Comparison of ENCODE assay signal across 9 cellular contexts in the genomic region with DNA sequence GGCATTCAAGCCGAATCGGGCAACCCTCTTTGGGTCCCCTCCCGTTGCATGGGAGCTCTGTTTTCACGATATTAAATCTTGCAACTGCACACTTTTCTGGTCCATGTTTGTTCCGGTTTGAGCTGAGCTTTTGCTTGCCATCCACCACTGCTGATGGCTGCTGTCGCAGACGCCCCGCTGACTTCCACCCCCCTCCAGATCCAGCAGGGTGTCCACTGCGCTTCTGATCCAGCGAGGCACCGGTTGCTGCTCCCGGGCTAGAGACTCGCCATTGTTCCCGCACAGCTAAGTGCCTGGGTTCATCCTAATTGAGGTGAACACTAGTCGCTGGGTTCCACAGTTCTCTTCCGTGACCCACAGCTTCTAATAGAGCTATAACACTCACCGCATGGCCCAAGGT. TPM values are rescaled to one million over a fixed set of nuclear protein-coding genes. Genes with fewer than 3 reads are reported as not detected.
DNase-seq lines count a peak whose midpoint lies in the region; ATAC-seq and TF ChIP-seq lines count a peak whose summit lies in the region.
"Had no signal": no experiment of that assay in that cellular context is flagged by ENCODE, and none has a peak within 500 bp of the region (broad histone marks: within the 10 kb centered on the region; RNA-seq: fewer than 3 reads in every experiment).

No MANE protein-coding gene starts in this region.

- H3K4me3 Mint-ChIP-seq in naive thymus-derived CD4-positive, alpha-beta T cell: peak overlapping the region; percentile 66 to 98 (median 95)

- H4K20me1 ChIP-seq in mammary epithelial cell (ENCODE audit: insufficient read depth, low read length): no peaks in the 10 kb centered on the region

- H3K27ac ChIP-seq in AG04450 (ENCODE audit: low read depth, low read length) (no peak overlapping the region), HL-60 (replicated peaks) (peak overlapping the region; percentile 73; the same call in 1 of the 2 replicates), mammary epithelial cell (ENCODE audit: insufficient read depth, low read depth, low read length) (no peak overlapping the region)
- peak overlapping the region; percentile 84 for H3K27ac ChIP-seq in naive thymus-derived CD4-positive, alpha-beta T cell (ENCODE audit: low read depth, low read length)

- no peaks in the 10 kb centered on the region for H3K36me3 ChIP-seq in mammary epithelial cell (ENCODE audit: insufficient read depth, low read length)
- H3K36me3 ChIP-seq in naive thymus-derived CD4-positive, alpha-beta T cell (ENCODE audit: control insufficient read depth in 2 of 3, insufficient read depth in 3 of 3, low read length in 3 of 3): peaks cover 0 to 6% (median 0%) of the 10 kb centered on the region in 3 experiments

- peak overlapping the region; percentile 78 for H3K4me3 ChIP-seq in AG04450 (ENCODE audit: low read depth, low read length)
- peak overlapping the region; percentile 68 for H3K4me3 ChIP-seq in HL-60 (replicated peaks; ENCODE audit: insufficient read depth, low read length)
- H3K4me3 ChIP-seq in mammary epithelial cell (replicated peaks in 1 of 3; ENCODE audit: insufficient read depth in 1 of 3, low read depth in 2 of 3, low read length in 3 of 3): peak overlapping the region in 2 of 3 experiments; percentile 72 to 74
- peak overlapping the region; percentile 95 for H3K4me3 ChIP-seq in naive thymus-derived CD4-positive, alpha-beta T cell (ENCODE audit: low read length)

- peak overlapping the region in 5 of 9 donors; percentile 32 to 90 (median 68) for H3K27ac Mint-ChIP-seq in naive thymus-derived CD4-positive, alpha-beta T cell

- H3K4me1 ChIP-seq in mammary epithelial cell (ENCODE audit: insufficient read depth, low read length): peaks cover 14% of the 10 kb centered on the region
- peaks cover 13 to 17% of the 10 kb centered on the region in 2 donors for H3K4me1 ChIP-seq in naive thymus-derived CD4-positive, alpha-beta T cell (ENCODE audit: control insufficient read depth in 2 of 2, insufficient read depth in 2 of 2, low read length in 2 of 2)

- TF ChIP-seq CTCF in AG04450 (IDR thresholded peaks at IDR 0.05; ENCODE audit: low read depth, low read length) (no peak), HL-60 (IDR thresholded peaks at IDR 0.05; ENCODE audit: insufficient read depth, low read length) (no peak), mammary epithelial cell (conservative IDR thresholded peaks at IDR 0.05 in 1 of 2, IDR thresholded peaks at IDR 0.05 in 1 of 2; ENCODE audit: extremely low read depth in 1 of 2, insufficient read depth in 1 of 2, low read depth in 1 of 2, low read length in 2 of 2) (no peak)

- no peak overlapping the region for H2AFZ ChIP-seq in mammary epithelial cell (ENCODE audit: low read depth, low read length)

- dilution Hi-C loops in mammary epithelial cell (cut with HindIII; ENCODE audit: low sequenced_read_pairs): no loop called here

- H3K27me3 Mint-ChIP-seq in naive thymus-derived CD4-positive, alpha-beta T cell: no peaks in the 10 kb centered on the region

- CTCF ChIA-PET in AG04450 (lab: Charles Lee) (interaction anchor here (0.8 to 1.9 kb wide), 2 partner anchors 7 to 41 kb away, joined by 4 to 8 read pairs; no protein-coding TSS in a partner anchor), mammary epithelial cell (lab: Charles Lee; ENCODE audit: low non-redundant PET) (no interaction called here)
- CTCF ChIA-PET in naive thymus-derived CD4-positive, alpha-beta T cell (lab: Charles Lee): interaction anchor here (1.9 kb wide), 1 partner anchor 251 kb away, joined by 3 read pairs; no protein-coding TSS in a partner anchor

- WGBS in mammary epithelial cell (ENCODE audit: low coverage, missing lambda C conversion rate): 44% methylated on average over 12 of the region's 17 CpGs

- BruUV-seq in mammary epithelial cell (replicated peaks; lab: Mats Ljungman, UMichigan): TSS peak; percentile 5

- POLR2A ChIA-PET in AG04450 (lab: Yijun Ruan, JAX): no interaction called here
- POLR2A ChIA-PET in naive thymus-derived CD4-positive, alpha-beta T cell (lab: Charles Lee): interaction anchor here (3.3 kb wide), 1 partner anchor 13 kb away, joined by 28 read pairs; a partner anchor contains a TSS

- H3K27me3 ChIP-seq in AG04450 (ENCODE audit: control insufficient read depth, insufficient read depth, low read length) (no peaks in the 10 kb centered on the region), HL-60 (ENCODE audit: insufficient read depth, poor library complexity, severe bottlenecking) (no peaks in the 10 kb centered on the region), mammary epithelial cell (ENCODE audit: insufficient read depth, low read length) (no peaks in the 10 kb centered on the region)
- no peaks in the 10 kb centered on the region for H3K27me3 ChIP-seq in naive thymus-derived CD4-positive, alpha-beta T cell (ENCODE audit: control insufficient read depth in 2 of 2, insufficient read depth in 2 of 2, low read length in 2 of 2)

- peak overlapping the region; percentile 98 for H3K4me2 ChIP-seq in mammary epithelial cell (ENCODE audit: insufficient read depth, low read depth, low read length)

- H3K79me2 ChIP-seq in mammary epithelial cell (ENCODE audit: insufficient read depth, low read length): no peaks in the 10 kb centered on the region

- no peak for DNase-seq in AG04450 (ENCODE audit: low read depth, low spot score)
- DNase-seq in HL-60 (ENCODE audit: low read depth in 1 of 2, low spot score in 1 of 2): no peak
- no peak for DNase-seq in mammary epithelial cell
- no peak for DNase-seq in naive thymus-derived CD4-positive, alpha-beta T cell
- no peak for DNase-seq in AG08395 (ENCODE audit: low spot score)
- no peak for DNase-seq in inferior parietal cortex (ENCODE audit: extremely low spot score)
- no peak for DNase-seq in amygdala (lab: John Stamatoyannopoulos, UW)
- DNase-seq: hippocampal formation had no signal

- intact Hi-C loops in mammary epithelial cell (cut with micrococcal nuclease): loop anchor here (1.0 kb wide), 1 partner anchor 13 kb away; a partner anchor contains a TSS
- intact Hi-C loops in naive thymus-derived CD4-positive, alpha-beta T cell (cut with micrococcal nuclease): loop anchor here in 1 of 2 donors (10.0 kb wide), 1 partner anchor 1268 kb away; no protein-coding TSS in a partner anchor

- in situ Hi-C loops in mammary epithelial cell (cut with MboI; ENCODE audit: low sequenced_read_pairs in 2 of 2): no loop called here

- H3K9me3 ChIP-seq in AG04450 (ENCODE audit: control insufficient read depth, insufficient read depth, low read length) (no peaks in the 10 kb centered on the region; the same call in 1 of the 2 replicates), mammary epithelial cell (replicated peaks; ENCODE audit: insufficient read depth, low read length) (no peaks in the 10 kb centered on the region)
- H3K9me3 ChIP-seq in naive thymus-derived CD4-positive, alpha-beta T cell (ENCODE audit: control insufficient read depth in 2 of 3, low read length in 3 of 3): no peaks in the 10 kb centered on the region

- peaks cover 0 to 2% (median 0%) of the 10 kb centered on the region in 11 donors for H3K9me3 Mint-ChIP-seq in naive thymus-derived CD4-positive, alpha-beta T cell

- H3K36me3 Mint-ChIP-seq in naive thymus-derived CD4-positive, alpha-beta T cell: no peaks in the 10 kb centered on the region

- H3K4me1 Mint-ChIP-seq in naive thymus-derived CD4-positive, alpha-beta T cell: peaks cover 14 to 49% (median 44%) of the 10 kb centered on the region in 7 donors

- ATAC-seq in naive thymus-derived CD4-positive, alpha-beta T cell: no peak
- ATAC-seq in GM21447 (IDR thresholded peaks at IDR 0.05; ENCODE audit: unreplicated experiment): no peak

- H3K9ac ChIP-seq in mammary epithelial cell (ENCODE audit: insufficient read depth, low read length): no peak overlapping the region

RNA-seq across cellular contexts. Expression of a gene that starts 13.3 kb away (rescaled TPM):
- polyA plus RNA-seq in AG04450 (2011; rRNA removed) (7.9 and 10.2 TPM in 2 replicates), mammary epithelial cell (4.4 TPM)
- polyA minus RNA-seq in AG04450 (2011; rRNA and poly(A)+ RNA removed): 10.0 and 12.5 TPM in 2 replicates
- total RNA-seq in mammary epithelial cell: 10 to 100 TPM; 19.6 to 94.0 TPM
- polyA minus RNA-seq in mammary epithelial cell: 43.7 TPM
- total RNA-seq in naive thymus-derived CD4-positive, alpha-beta T cell: 10 to 100 TPM; 10.9 to 20.5 (median 14.8) TPM
- polyA plus RNA-seq in naive thymus-derived CD4-positive, alpha-beta T cell: 10 to 100 TPM; 16.1 to 19.1 TPM

RNA-seq across cellular contexts. Expression of a gene that starts 13.3 kb away (rescaled TPM):
- polyA plus RNA-seq in AG04450 (2011; rRNA removed) (6.9 and 7.0 TPM in 2 replicates), mammary epithelial cell (6.3 TPM)
- 10.3 and 10.5 TPM in 2 replicates for polyA minus RNA-seq in AG04450 (2011; rRNA and poly(A)+ RNA removed)
- total RNA-seq in mammary epithelial cell: 10 to 100 TPM; 18.5 to 20.3 TPM
- polyA minus RNA-seq in mammary epithelial cell: 1.9 TPM
- 10 to 100 TPM; 28.5 to 33.7 (median 29.6) TPM for total RNA-seq in naive thymus-derived CD4-positive, alpha-beta T cell
- polyA plus RNA-seq in naive thymus-derived CD4-positive, alpha-beta T cell: 10 to 100 TPM; 13.8 to 21.3 TPM

Comparison
In these comparisons a context has a peak if more than half of its experiments do, and no peak if none do; other contexts are left out.
1. H3K27ac ChIP-seq: peak in HL-60 (single experiment) and naive thymus-derived CD4-positive, alpha-beta T cell (single experiment); none in AG04450 (single experiment) and mammary epithelial cell (single experiment).
2. Peak in every context shown above with its lines, with median percentiles within 50 percentile points of each other: H3K4me3 ChIP-seq.